In the genomic region with DNA sequence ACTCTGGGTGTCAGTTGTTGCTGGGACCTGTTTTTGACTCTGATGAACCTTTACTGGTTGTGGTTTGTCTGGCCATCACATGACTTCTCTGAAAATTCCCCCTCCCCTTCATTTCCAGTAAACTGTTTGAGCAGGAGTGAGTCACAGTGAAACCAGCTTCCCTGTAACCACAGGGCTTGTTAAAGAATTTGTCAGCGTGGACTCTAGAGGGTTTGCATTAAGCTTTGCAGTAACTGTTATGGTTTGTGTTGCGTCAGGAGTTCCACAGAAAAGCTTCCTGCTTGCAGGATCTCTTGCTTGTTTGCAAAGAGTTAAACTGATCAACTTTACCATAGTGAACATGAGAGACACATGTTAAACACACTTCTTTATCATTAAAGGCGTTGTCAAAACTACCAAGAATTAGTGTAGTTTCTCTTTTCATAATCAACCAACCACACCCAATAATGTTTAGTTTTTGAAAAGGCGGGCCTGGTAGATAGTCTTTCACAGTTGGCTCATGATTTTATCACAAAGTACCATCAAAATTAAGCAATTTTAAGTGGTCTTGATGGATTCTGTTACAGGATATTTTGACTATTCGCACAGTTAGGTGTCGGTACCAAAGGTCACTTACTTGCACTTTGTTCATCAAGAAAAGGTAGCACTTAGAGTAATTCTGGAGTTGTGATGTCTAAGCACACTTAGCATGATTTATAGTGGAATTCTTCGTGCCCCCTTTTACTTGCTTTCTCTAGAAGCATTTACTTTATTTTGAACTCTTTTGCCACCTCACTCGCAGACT, we compare ENCODE assay signal across 1 cellular context.
TF ChIP-seq lines count a peak whose summit lies in the region.

No MANE protein-coding gene starts in this region.

TF ChIP-seq in K562, 482 proteins besides CTCF, POLR2A, EP300 and RAD21 (continued from another document and continues in another):
- no peak for TF ChIP-seq ZNF518B (CRISPR knock-in tag; IDR thresholded peaks at IDR 0.05)
- peak; percentile 84 for TF ChIP-seq MTA3 (IDR thresholded peaks at IDR 0.05; ENCODE audit: borderline replicate concordance)
- TF ChIP-seq HLTF (IDR thresholded peaks at IDR 0.05): no peak
- TF ChIP-seq PKNOX1 (IDR thresholded peaks at IDR 0.05): peak; percentile 75
- no peak for TF ChIP-seq IFI16 (CRISPR knock-in tag; IDR thresholded peaks at IDR 0.05)
- TF ChIP-seq NR2F6 (CRISPR knock-in tag; IDR thresholded peaks at IDR 0.05): no peak
- no peak for TF ChIP-seq EWSR1 (IDR thresholded peaks at IDR 0.05; ENCODE audit: borderline replicate concordance, low read depth, partially characterized antibody)
- TF ChIP-seq HDAC2 (IDR thresholded peaks at IDR 0.05): peak; percentile 78; the same call in 1 of the 2 replicates
- TF ChIP-seq PCBP2 (IDR thresholded peaks at IDR 0.05; ENCODE audit: low read depth, low read length, poor library complexity, severe bottlenecking): no peak
- no peak for TF ChIP-seq U2AF1 (optimal IDR thresholded peaks at IDR 0.05; ENCODE audit: low read depth, low read length)
- peak; percentile 88 for TF ChIP-seq KLF1 (tag; IDR thresholded peaks at IDR 0.05)
- TF ChIP-seq ZBTB34 (CRISPR knock-in tag; IDR thresholded peaks at IDR 0.05): no peak
- TF ChIP-seq ZNF778 (CRISPR knock-in tag; IDR thresholded peaks at IDR 0.05): no peak
- TF ChIP-seq ZNF212 (CRISPR knock-in tag; IDR thresholded peaks at IDR 0.05): no peak
- TF ChIP-seq TAF15 (IDR thresholded peaks at IDR 0.05; ENCODE audit: low read depth, low read length): no peak
- no peak for TF ChIP-seq TAF7 (tag; IDR thresholded peaks at IDR 0.05)
- no peak for TF ChIP-seq NCOA2 (IDR thresholded peaks at IDR 0.05; ENCODE audit: partially characterized antibody in 2 of 2)
- TF ChIP-seq ZNF146 (CRISPR knock-in tag; IDR thresholded peaks at IDR 0.05; ENCODE audit: unreplicated experiment): no peak
- no peak for TF ChIP-seq CHD7 (IDR thresholded peaks at IDR 0.05; ENCODE audit: low read depth, low read length)
- no peak for TF ChIP-seq RUNX1 (IDR thresholded peaks at IDR 0.05; ENCODE audit: low read depth)
- TF ChIP-seq CTCFL (IDR thresholded peaks at IDR 0.05; ENCODE audit: borderline replicate concordance, insufficient read depth, low read depth, low read length, poor library complexity, severe bottlenecking): no peak
- no peak for TF ChIP-seq SPI1 (IDR thresholded peaks at IDR 0.05; ENCODE audit: borderline replicate concordance, low read depth, low read length)
- peak; percentile 57; the same call in 1 of the 2 replicates for TF ChIP-seq TCF3 (CRISPR knock-in tag; IDR thresholded peaks at IDR 0.05)
- TF ChIP-seq MAX (CRISPR knock-in tag; IDR thresholded peaks at IDR 0.05): no peak; the same call in 1 of the 2 replicates
- TF ChIP-seq ARHGAP35 (IDR thresholded peaks at IDR 0.05; ENCODE audit: partially characterized antibody): no peak
- peak; percentile 53 for TF ChIP-seq GTF2E2 (tag; IDR thresholded peaks at IDR 0.05)
- TF ChIP-seq ZNF184 (CRISPR knock-in tag; IDR thresholded peaks at IDR 0.05): no peak
- peak; percentile 80 for TF ChIP-seq CREM (IDR thresholded peaks at IDR 0.05; ENCODE audit: low read depth)
- no peak; the same call in 1 of the 2 replicates for TF ChIP-seq CTBP1 (IDR thresholded peaks at IDR 0.05; ENCODE audit: borderline replicate concordance)
- 0 out of 2 replicates have a peak, but pooled peaks have one; percentile 30 for TF ChIP-seq POLR2G (IDR thresholded peaks at IDR 0.05; ENCODE audit: low read depth, low read length)
